1 cellular context compared by ENCODE assay signal in genomic region chr1:62271137-62271536, GRCh38.
TF ChIP-seq lines count a peak whose summit lies in the region.

No MANE protein-coding gene starts in this region.

TF ChIP-seq in GM23338, 12 proteins besides CTCF, POLR2A, EP300 and RAD21 (continued from another document):
- TF ChIP-seq, protein P1, sequence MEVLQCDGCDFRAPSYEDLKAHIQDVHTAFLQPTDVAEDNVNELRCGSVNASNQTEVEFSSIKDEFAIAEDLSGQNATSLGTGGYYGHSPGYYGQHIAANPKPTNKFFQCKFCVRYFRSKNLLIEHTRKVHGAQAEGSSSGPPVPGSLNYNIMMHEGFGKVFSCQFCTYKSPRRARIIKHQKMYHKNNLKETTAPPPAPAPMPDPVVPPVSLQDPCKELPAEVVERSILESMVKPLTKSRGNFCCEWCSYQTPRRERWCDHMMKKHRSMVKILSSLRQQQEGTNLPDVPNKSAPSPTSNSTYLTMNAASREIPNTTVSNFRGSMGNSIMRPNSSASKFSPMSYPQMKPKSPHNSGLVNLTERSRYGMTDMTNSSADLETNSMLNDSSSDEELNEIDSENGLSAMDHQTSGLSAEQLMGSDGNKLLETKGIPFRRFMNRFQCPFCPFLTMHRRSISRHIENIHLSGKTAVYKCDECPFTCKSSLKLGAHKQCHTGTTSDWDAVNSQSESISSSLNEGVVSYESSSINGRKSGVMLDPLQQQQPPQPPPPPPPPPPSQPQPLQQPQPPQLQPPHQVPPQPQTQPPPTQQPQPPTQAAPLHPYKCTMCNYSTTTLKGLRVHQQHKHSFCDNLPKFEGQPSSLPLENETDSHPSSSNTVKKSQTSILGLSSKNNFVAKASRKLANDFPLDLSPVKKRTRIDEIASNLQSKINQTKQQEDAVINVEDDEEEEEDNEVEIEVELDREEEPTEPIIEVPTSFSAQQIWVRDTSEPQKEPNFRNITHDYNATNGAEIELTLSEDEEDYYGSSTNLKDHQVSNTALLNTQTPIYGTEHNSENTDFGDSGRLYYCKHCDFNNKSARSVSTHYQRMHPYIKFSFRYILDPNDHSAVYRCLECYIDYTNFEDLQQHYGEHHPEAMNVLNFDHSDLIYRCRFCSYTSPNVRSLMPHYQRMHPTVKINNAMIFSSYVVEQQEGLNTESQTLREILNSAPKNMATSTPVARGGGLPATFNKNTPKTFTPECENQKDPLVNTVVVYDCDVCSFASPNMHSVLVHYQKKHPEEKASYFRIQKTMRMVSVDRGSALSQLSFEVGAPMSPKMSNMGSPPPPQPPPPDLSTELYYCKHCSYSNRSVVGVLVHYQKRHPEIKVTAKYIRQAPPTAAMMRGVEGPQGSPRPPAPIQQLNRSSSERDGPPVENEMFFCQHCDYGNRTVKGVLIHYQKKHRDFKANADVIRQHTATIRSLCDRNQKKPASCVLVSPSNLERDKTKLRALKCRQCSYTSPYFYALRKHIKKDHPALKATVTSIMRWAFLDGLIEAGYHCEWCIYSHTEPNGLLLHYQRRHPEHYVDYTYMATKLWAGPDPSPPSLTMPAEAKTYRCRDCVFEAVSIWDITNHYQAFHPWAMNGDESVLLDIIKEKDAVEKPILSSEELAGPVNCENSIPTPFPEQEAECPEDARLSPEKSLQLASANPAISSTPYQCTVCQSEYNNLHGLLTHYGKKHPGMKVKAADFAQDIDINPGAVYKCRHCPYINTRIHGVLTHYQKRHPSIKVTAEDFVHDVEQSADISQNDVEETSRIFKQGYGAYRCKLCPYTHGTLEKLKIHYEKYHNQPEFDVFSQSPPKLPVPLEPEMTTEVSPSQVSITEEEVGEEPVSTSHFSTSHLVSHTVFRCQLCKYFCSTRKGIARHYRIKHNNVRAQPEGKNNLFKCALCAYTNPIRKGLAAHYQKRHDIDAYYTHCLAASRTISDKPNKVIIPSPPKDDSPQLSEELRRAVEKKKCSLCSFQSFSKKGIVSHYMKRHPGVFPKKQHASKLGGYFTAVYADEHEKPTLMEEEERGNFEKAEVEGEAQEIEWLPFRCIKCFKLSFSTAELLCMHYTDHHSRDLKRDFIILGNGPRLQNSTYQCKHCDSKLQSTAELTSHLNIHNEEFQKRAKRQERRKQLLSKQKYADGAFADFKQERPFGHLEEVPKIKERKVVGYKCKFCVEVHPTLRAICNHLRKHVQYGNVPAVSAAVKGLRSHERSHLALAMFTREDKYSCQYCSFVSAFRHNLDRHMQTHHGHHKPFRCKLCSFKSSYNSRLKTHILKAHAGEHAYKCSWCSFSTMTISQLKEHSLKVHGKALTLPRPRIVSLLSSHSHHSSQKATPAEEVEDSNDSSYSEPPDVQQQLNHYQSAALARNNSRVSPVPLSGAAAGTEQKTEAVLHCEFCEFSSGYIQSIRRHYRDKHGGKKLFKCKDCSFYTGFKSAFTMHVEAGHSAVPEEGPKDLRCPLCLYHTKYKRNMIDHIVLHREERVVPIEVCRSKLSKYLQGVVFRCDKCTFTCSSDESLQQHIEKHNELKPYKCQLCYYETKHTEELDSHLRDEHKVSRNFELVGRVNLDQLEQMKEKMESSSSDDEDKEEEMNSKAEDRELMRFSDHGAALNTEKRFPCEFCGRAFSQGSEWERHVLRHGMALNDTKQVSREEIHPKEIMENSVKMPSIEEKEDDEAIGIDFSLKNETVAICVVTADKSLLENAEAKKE (CRISPR knock-in tag; IDR thresholded peaks at IDR 0.05) = no peak
